In genomic region chr16:86220552-86220951, GRCh38 we compare ENCODE assay signal across 15 cellular contexts.
"Had no signal": no experiment of that assay in that cellular context is flagged by ENCODE, and none has a peak within 500 bp of the region (broad histone marks: within the 10 kb centered on the region; RNA-seq: fewer than 3 reads in every experiment).

No MANE protein-coding gene starts in this region.

- H3K36me3 Mint-ChIP-seq: activated naive CD4-positive, alpha-beta T cell treated with anti-CD3 and anti-CD28 coated beads, Interleukin-2, amount 10 ng/mL, durations not matched to agents 7 days and 5 days; naive B cell had no signal

- H3K4me1 Mint-ChIP-seq: activated naive CD4-positive, alpha-beta T cell treated with anti-CD3 and anti-CD28 coated beads, Interleukin-2, amount 10 ng/mL, durations not matched to agents 7 days and 5 days had no signal

- H3K27ac Mint-ChIP-seq: activated naive CD4-positive, alpha-beta T cell treated with anti-CD3 and anti-CD28 coated beads, Interleukin-2, amount 10 ng/mL, durations not matched to agents 7 days and 5 days; dendritic cell treated with granulocyte-macrophage colony-stimulating factor and Interleukin-4, amounts not matched to agents 40 ng/mL and 50 ng/mL, for 4 days; naive B cell; progenitor cell of endocrine pancreas; stimulated activated naive CD8-positive, alpha-beta T cell treated with anti-CD3 and anti-CD28 coated beads, Interleukin-15, Interleukin-2, amounts not matched to agents 100 ng/mL and 50 ng/mL, for 24 hours had no signal

- H3K4me3 ChIP-seq: suprapubic skin had no signal

- H3K4me3 Mint-ChIP-seq: activated naive CD4-positive, alpha-beta T cell treated with anti-CD3 and anti-CD28 coated beads, Interleukin-2, amount 10 ng/mL, durations not matched to agents 7 days and 5 days; dendritic cell treated with granulocyte-macrophage colony-stimulating factor and Interleukin-4, amounts not matched to agents 40 ng/mL and 50 ng/mL, for 4 days; naive B cell; neural crest cell; stimulated activated naive CD8-positive, alpha-beta T cell treated with anti-CD3 and anti-CD28 coated beads, Interleukin-15, Interleukin-2, amounts not matched to agents 100 ng/mL and 50 ng/mL, for 24 hours had no signal

- DNase-seq: activated CD8-positive, alpha-beta memory T cell treated with anti-CD3 and anti-CD28 coated beads for 24 hours; activated CD8-positive, alpha-beta memory T cell treated with anti-CD3 and anti-CD28 coated beads, Interleukin-2, amount 50 U/mL, for 48 hours; activated effector memory CD4-positive, alpha-beta T cell treated with Interleukin-2 at 50 U/mL for 16 hours; activated naive CD4-positive, alpha-beta T cell treated with anti-CD3 and anti-CD28 coated beads, Interleukin-2, amount 10 ng/mL, durations not matched to agents 7 days and 5 days; activated T-cell treated with anti-CD3 and anti-CD28 coated beads, Interleukin-2, amount 50 U/mL, for 48 hours; foreskin keratinocyte; naive B cell; stimulated activated CD4-positive, alpha-beta T cell treated with anti-CD3 and anti-CD28 coated beads, Interleukin-2, amount 100 ng/mL, for 24 hours; trophoblast cell had no signal

- H3K4me1 ChIP-seq: foreskin keratinocyte, suprapubic skin had no signal

- H3K36me3 ChIP-seq: suprapubic skin had no signal

- ATAC-seq: foreskin keratinocyte had no signal

- H3K27me3 ChIP-seq: foreskin keratinocyte had no signal

- H3K9me3 Mint-ChIP-seq: activated naive CD4-positive, alpha-beta T cell treated with anti-CD3 and anti-CD28 coated beads, Interleukin-2, amount 10 ng/mL, durations not matched to agents 7 days and 5 days; dendritic cell treated with granulocyte-macrophage colony-stimulating factor and Interleukin-4, amounts not matched to agents 40 ng/mL and 50 ng/mL, for 4 days; neural crest cell; stimulated activated naive CD8-positive, alpha-beta T cell treated with anti-CD3 and anti-CD28 coated beads, Interleukin-15, Interleukin-2, amounts not matched to agents 100 ng/mL and 50 ng/mL, for 24 hours had no signal

- H3K27ac ChIP-seq: foreskin keratinocyte, suprapubic skin had no signal

- H3K9me3 ChIP-seq: suprapubic skin had no signal

- FAIRE-seq: kidney had no signal
